In the genomic region with DNA sequence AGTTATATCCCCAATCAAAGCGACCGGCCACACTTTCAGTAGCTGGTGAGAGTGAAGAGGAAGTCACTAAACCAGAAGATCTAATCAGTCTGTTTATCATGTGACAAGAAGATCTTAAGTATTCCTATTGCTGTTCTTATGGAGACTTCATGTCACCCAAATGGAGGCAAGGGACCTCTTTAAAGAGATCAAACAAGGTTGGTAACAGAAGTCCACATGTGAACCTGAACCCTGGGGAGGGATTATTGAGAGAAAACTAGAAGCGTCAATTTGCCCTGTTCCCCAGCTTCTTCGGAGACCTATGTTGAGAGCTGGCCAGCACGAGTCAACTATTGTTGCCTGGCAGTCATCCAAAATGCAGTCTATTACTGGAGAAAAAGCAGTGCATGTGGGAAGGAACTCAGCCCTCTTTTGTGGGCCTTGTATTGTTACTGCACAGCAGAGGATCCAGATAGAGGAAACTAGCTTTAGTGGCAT, we compare ENCODE assay signal across 10 cellular contexts.
DNase-seq lines count a peak whose midpoint lies in the region; ATAC-seq, FAIRE-seq and TF ChIP-seq lines count a peak whose summit lies in the region.
"Had no signal": no experiment of that assay in that cellular context is flagged by ENCODE, and none has a peak within 500 bp of the region (broad histone marks: within the 10 kb centered on the region; RNA-seq: fewer than 3 reads in every experiment).

No MANE protein-coding gene starts in this region.

- peak; percentile 9 for FAIRE-seq in GM12892 (lab: Jason Lieb, UNC)

- TF ChIP-seq POLR2A in GM12892 (IDR thresholded peaks at IDR 0.05; ENCODE audit: low read depth, low read length): no peak
- no peak for TF ChIP-seq POLR2A in transverse colon (IDR thresholded peaks at IDR 0.05)

- TF ChIP-seq CTCF in fibroblast of villous mesenchyme (IDR thresholded peaks at IDR 0.05; ENCODE audit: insufficient read depth, low read depth, low read length) (no peak), transverse colon (IDR thresholded peaks at IDR 0.05) (no peak)

- H3K4me3 ChIP-seq in fibroblast of villous mesenchyme (ENCODE audit: low read depth, low read length): no peak overlapping the region
- no peak overlapping the region for H3K4me3 ChIP-seq in transverse colon
- no peak overlapping the region for H3K4me3 ChIP-seq in HAP-1
- H3K4me3 ChIP-seq: gastrocnemius medialis had no signal

- no peaks in the 10 kb centered on the region for H3K27me3 ChIP-seq in transverse colon
- no peaks in the 10 kb centered on the region for H3K27me3 ChIP-seq in HAP-1 (ENCODE audit: low read depth)
- H3K27me3 ChIP-seq: gastrocnemius medialis had no signal

- DNase-seq in GM12892 (ENCODE audit: insufficient read length) (no peak), SKM-1 (lab: John Stamatoyannopoulos, UW; ENCODE audit: unreplicated experiment) (peak; percentile 75), fibroblast of villous mesenchyme (ENCODE audit: low read depth) (peak; percentile 86), transverse colon (peak; percentile 20), ecto neural progenitor cell (ENCODE audit: low spot score) (no peak), SHP77 treated with DMSO at 0.1 percent for 48 hours (lab: John Stamatoyannopoulos, UW) (no peak), HAP-1 (ENCODE audit: low spot score in 2 of 2) (no peak)
- DNase-seq: stimulated activated naive B cell treated with anti-CD40 and anti-IgM and Interleukin-4, amounts not matched to agents 10 μg/mL and 1 μg/mL and 100 μg/mL, for 72 hours had no signal

- TF ChIP-seq EP300 in transverse colon (IDR thresholded peaks at IDR 0.05; ENCODE audit: low read depth): no peak

- WGBS in transverse colon (ENCODE audit: low coverage in 1 of 2), 2 donors: 12 to 22% methylated on average over 4 to 5 of the region's 5 CpGs

- peak; percentile 59 for ATAC-seq in HG03066 (IDR thresholded peaks at IDR 0.05; ENCODE audit: low read depth, unreplicated experiment)

- H3K4me1 ChIP-seq in transverse colon (peaks cover 0 to 33% (median 10%) of the 10 kb centered on the region in 4 donors), HAP-1 (no peaks in the 10 kb centered on the region)
- H3K4me1 ChIP-seq: gastrocnemius medialis had no signal

- H3K9me3 ChIP-seq in transverse colon (no peaks in the 10 kb centered on the region), HAP-1 (no peaks in the 10 kb centered on the region)
- H3K9me3 ChIP-seq: gastrocnemius medialis had no signal

- in situ Hi-C loops in transverse colon (cut with MboI; ENCODE audit: low pct_ligation_motif_present in 1 of 4, low pct_unique_long_range_greater_than_20kb in 1 of 4, low sequenced_read_pairs in 3 of 4) (no loop called here), HAP-1 (cut with MboI; ENCODE audit: low sequenced_read_pairs) (no loop called here)

- H3K27ac ChIP-seq in transverse colon: peak overlapping the region in 1 of 4 donors; percentile 4
- H3K27ac ChIP-seq: gastrocnemius medialis had no signal

- intact Hi-C loops in transverse colon (cut with DNase I; ENCODE audit: low total_unique reads): no loop called here

- H3K36me3 ChIP-seq in transverse colon (no peaks in the 10 kb centered on the region), HAP-1 (replicated peaks) (no peaks in the 10 kb centered on the region)
- H3K36me3 ChIP-seq: gastrocnemius medialis had no signal

Comparison
In these comparisons a context has a peak if more than half of its experiments do, and no peak if none do; other contexts are left out.
1. DNase-seq: peak in SKM-1 (single experiment), fibroblast of villous mesenchyme (single experiment) and transverse colon (single experiment); none in GM12892 (single experiment), ecto neural progenitor cell (single experiment), SHP77 treated with DMSO at 0.1 percent for 48 hours (single experiment) and HAP-1 (0 of 2).